In the genomic region with DNA sequence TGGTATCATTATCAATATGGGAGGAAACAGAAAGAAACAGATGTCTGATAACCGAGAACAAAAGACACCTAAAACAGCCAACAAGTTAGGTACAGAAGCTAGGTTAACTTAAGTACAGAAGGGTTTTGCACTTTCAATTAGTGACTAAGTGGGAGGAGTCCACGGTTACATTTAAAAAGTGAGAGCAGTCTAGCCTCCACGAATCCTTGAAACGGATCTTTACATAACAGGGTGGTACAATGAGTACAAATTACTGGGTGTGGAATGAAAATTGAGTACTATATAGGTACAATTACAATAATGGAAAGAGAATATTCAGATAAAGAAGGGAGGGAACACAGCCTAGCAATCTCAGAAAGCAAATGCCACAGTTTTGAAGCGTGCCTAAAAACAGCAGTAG, we compare ENCODE assay signal across 14 cellular contexts.
DNase-seq lines count a peak whose midpoint lies in the region; ATAC-seq and TF ChIP-seq lines count a peak whose summit lies in the region.
"Had no signal": no experiment of that assay in that cellular context is flagged by ENCODE, and none has a peak within 500 bp of the region (broad histone marks: within the 10 kb centered on the region; RNA-seq: fewer than 3 reads in every experiment).

No MANE protein-coding gene starts in this region.

- H3K4me3 ChIP-seq in foreskin fibroblast (ENCODE audit: low read depth in 1 of 2, low read length in 2 of 2): no peak overlapping the region

- H3K9me3 Mint-ChIP-seq in activated T-cell treated with anti-CD3 and anti-CD28 coated beads, Interleukin-2, amount 50 U/mL, for 4 hours: no peaks in the 10 kb centered on the region
- no peaks in the 10 kb centered on the region for H3K9me3 Mint-ChIP-seq in central memory CD8-positive, alpha-beta T cell
- no peaks in the 10 kb centered on the region for H3K9me3 Mint-ChIP-seq in stimulated activated naive CD8-positive, alpha-beta T cell treated with anti-CD3 and anti-CD28 coated beads, Interleukin-15, Interleukin-2, amounts not matched to agents 100 ng/mL and 50 ng/mL, for 24 hours
- H3K9me3 Mint-ChIP-seq: HFFc6 had no signal

- H3K4me3 Mint-ChIP-seq in activated T-cell treated with anti-CD3 and anti-CD28 coated beads, Interleukin-2, amount 50 U/mL, for 4 hours: peak overlapping the region; percentile 44
- H3K4me3 Mint-ChIP-seq in central memory CD8-positive, alpha-beta T cell: peak overlapping the region; percentile 14
- peak overlapping the region; percentile 60 for H3K4me3 Mint-ChIP-seq in stimulated activated naive CD8-positive, alpha-beta T cell treated with anti-CD3 and anti-CD28 coated beads, Interleukin-15, Interleukin-2, amounts not matched to agents 100 ng/mL and 50 ng/mL, for 24 hours
- H3K4me3 Mint-ChIP-seq: HFFc6 had no signal

- no peaks in the 10 kb centered on the region for H3K27me3 Mint-ChIP-seq in activated T-cell treated with anti-CD3 and anti-CD28 coated beads, Interleukin-2, amount 50 U/mL, for 4 hours (ENCODE audit: low read depth)
- H3K27me3 Mint-ChIP-seq in central memory CD8-positive, alpha-beta T cell: no peaks in the 10 kb centered on the region
- no peaks in the 10 kb centered on the region for H3K27me3 Mint-ChIP-seq in stimulated activated naive CD8-positive, alpha-beta T cell treated with anti-CD3 and anti-CD28 coated beads, Interleukin-15, Interleukin-2, amounts not matched to agents 100 ng/mL and 50 ng/mL, for 24 hours

- peak overlapping the region; percentile 48 for H3K27ac Mint-ChIP-seq in central memory CD8-positive, alpha-beta T cell (ENCODE audit: low read depth)
- H3K27ac Mint-ChIP-seq in stimulated activated naive CD8-positive, alpha-beta T cell treated with anti-CD3 and anti-CD28 coated beads, Interleukin-15, Interleukin-2, amounts not matched to agents 100 ng/mL and 50 ng/mL, for 24 hours: peak overlapping the region; percentile 77
- H3K27ac Mint-ChIP-seq: HFFc6 had no signal

- H3K4me1 Mint-ChIP-seq in activated T-cell treated with anti-CD3 and anti-CD28 coated beads, Interleukin-2, amount 50 U/mL, for 4 hours (ENCODE audit: low read depth): peaks cover 70% of the 10 kb centered on the region
- H3K4me1 Mint-ChIP-seq in central memory CD8-positive, alpha-beta T cell: peaks cover 52% of the 10 kb centered on the region
- H3K4me1 Mint-ChIP-seq in stimulated activated naive CD8-positive, alpha-beta T cell treated with anti-CD3 and anti-CD28 coated beads, Interleukin-15, Interleukin-2, amounts not matched to agents 100 ng/mL and 50 ng/mL, for 24 hours (ENCODE audit: low read depth): peaks cover 65% of the 10 kb centered on the region

- H3K36me3 Mint-ChIP-seq in activated T-cell treated with anti-CD3 and anti-CD28 coated beads, Interleukin-2, amount 50 U/mL, for 4 hours (ENCODE audit: insufficient read depth): peaks cover 16% of the 10 kb centered on the region
- peaks cover 13% of the 10 kb centered on the region for H3K36me3 Mint-ChIP-seq in central memory CD8-positive, alpha-beta T cell (ENCODE audit: insufficient read depth)
- peaks cover 26% of the 10 kb centered on the region for H3K36me3 Mint-ChIP-seq in stimulated activated naive CD8-positive, alpha-beta T cell treated with anti-CD3 and anti-CD28 coated beads, Interleukin-15, Interleukin-2, amounts not matched to agents 100 ng/mL and 50 ng/mL, for 24 hours (ENCODE audit: low read depth)

- peak; percentile 77 to 83 for ATAC-seq in activated T-cell treated with anti-CD3 and anti-CD28 coated beads, Interleukin-2, amount 50 U/mL, for 4 hours
- ATAC-seq in central memory CD8-positive, alpha-beta T cell (replicated peaks; ENCODE audit: extremely low read depth, poor library complexity, severe bottlenecking): no peak
- ATAC-seq in GM21423 (IDR thresholded peaks at IDR 0.05; ENCODE audit: unreplicated experiment): no peak
- ATAC-seq: SK-N-SH treated with all-trans-retinoic acid at 6 μM for 48 hours had no signal

- no peak for TF ChIP-seq CTCF in foreskin fibroblast (IDR thresholded peaks at IDR 0.05; ENCODE audit: low read depth, low read length)

- DNase-seq in activated T-cell treated with anti-CD3 and anti-CD28 coated beads, Interleukin-2, amount 50 U/mL, for 4 hours: no peak
- no peak for DNase-seq in activated T-cell treated with anti-CD3 and anti-CD28 coated beads, Interleukin-2, amount 50 U/mL, for 1 hour
- peak; percentile 78 for DNase-seq in NCI-H69 (lab: John Stamatoyannopoulos, UW)
- no peak for DNase-seq in central memory CD8-positive, alpha-beta T cell (ENCODE audit: low spot score in 2 of 2)
- DNase-seq in foreskin fibroblast: no peak
- no peak for DNase-seq in NK-92 treated with Interleukin-12 subunit alpha and Interleukin-12 subunit beta, amount 100 ng/mL, for 24 hours (lab: John Stamatoyannopoulos, UW)
- DNase-seq: effector CD8-positive, alpha-beta T cell; HFFc6; Kasumi-1; NCI-H2029; stimulated activated CD4-positive, alpha-beta T cell treated with anti-CD3 and anti-CD28 coated beads, Interleukin-15, amount 100 ng/mL, for 24 hours had no signal

Comparison
In these comparisons a context has a peak if more than half of its experiments do, and no peak if none do; other contexts are left out.
1. ATAC-seq: peak in activated T-cell treated with anti-CD3 and anti-CD28 coated beads, Interleukin-2, amount 50 U/mL, for 4 hours (2 of 2); none in central memory CD8-positive, alpha-beta T cell (single experiment) and GM21423 (single experiment).
2. Peak in every context shown above with its lines, with median percentiles within 50 percentile points of each other: H3K4me3 Mint-ChIP-seq.